Comparison of ENCODE assay signal across 1 cellular context in the genomic region with DNA sequence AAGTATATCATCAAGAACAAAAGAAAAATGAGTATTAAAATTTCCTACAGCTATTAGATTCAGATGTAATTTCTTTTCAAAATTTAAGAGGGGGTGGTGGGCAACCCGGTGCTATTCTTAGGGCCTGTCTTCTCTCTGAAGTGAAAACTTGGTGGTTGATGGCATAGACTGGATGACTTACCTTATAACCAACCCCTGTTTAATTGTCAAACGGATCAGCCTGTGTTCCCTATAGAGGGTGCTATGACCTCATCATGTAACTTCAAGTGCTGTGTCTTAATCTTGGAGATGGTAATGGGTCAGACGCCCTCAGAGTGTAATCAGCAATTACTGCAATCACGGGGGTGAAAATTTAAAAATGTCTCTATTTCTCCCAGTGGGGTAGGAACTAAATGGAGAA.
TF ChIP-seq lines count a peak whose summit lies in the region.

No MANE protein-coding gene starts in this region.

TF ChIP-seq in WTC11, 78 proteins besides CTCF, POLR2A, EP300 and RAD21 (continued from another document):
- TF ChIP-seq, protein P1, sequence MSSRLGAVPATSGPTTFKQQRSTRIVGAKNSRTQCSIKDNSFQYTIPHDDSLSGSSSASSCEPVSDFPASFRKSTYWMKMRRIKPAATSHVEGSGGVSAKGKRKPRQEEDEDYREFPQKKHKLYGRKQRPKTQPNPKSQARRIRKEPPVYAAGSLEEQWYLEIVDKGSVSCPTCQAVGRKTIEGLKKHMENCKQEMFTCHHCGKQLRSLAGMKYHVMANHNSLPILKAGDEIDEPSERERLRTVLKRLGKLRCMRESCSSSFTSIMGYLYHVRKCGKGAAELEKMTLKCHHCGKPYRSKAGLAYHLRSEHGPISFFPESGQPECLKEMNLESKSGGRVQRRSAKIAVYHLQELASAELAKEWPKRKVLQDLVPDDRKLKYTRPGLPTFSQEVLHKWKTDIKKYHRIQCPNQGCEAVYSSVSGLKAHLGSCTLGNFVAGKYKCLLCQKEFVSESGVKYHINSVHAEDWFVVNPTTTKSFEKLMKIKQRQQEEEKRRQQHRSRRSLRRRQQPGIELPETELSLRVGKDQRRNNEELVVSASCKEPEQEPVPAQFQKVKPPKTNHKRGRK (CRISPR knock-in tag; IDR thresholded peaks at IDR 0.05; ENCODE audit: borderline replicate concordance) = no peak
- TF ChIP-seq, protein P2, sequence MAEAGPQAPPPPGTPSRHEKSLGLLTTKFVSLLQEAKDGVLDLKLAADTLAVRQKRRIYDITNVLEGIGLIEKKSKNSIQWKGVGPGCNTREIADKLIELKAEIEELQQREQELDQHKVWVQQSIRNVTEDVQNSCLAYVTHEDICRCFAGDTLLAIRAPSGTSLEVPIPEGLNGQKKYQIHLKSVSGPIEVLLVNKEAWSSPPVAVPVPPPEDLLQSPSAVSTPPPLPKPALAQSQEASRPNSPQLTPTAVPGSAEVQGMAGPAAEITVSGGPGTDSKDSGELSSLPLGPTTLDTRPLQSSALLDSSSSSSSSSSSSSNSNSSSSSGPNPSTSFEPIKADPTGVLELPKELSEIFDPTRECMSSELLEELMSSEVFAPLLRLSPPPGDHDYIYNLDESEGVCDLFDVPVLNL (CRISPR knock-in tag; IDR thresholded peaks at IDR 0.05; ENCODE audit: borderline replicate concordance, low read depth) = no peak
- no peak for TF ChIP-seq NFATC4 (CRISPR knock-in tag; IDR thresholded peaks at IDR 0.05)
- TF ChIP-seq, protein P3, sequence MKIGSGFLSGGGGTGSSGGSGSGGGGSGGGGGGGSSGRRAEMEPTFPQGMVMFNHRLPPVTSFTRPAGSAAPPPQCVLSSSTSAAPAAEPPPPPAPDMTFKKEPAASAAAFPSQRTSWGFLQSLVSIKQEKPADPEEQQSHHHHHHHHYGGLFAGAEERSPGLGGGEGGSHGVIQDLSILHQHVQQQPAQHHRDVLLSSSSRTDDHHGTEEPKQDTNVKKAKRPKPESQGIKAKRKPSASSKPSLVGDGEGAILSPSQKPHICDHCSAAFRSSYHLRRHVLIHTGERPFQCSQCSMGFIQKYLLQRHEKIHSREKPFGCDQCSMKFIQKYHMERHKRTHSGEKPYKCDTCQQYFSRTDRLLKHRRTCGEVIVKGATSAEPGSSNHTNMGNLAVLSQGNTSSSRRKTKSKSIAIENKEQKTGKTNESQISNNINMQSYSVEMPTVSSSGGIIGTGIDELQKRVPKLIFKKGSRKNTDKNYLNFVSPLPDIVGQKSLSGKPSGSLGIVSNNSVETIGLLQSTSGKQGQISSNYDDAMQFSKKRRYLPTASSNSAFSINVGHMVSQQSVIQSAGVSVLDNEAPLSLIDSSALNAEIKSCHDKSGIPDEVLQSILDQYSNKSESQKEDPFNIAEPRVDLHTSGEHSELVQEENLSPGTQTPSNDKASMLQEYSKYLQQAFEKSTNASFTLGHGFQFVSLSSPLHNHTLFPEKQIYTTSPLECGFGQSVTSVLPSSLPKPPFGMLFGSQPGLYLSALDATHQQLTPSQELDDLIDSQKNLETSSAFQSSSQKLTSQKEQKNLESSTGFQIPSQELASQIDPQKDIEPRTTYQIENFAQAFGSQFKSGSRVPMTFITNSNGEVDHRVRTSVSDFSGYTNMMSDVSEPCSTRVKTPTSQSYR (CRISPR knock-in tag; IDR thresholded peaks at IDR 0.05) = no peak
